In genomic region chr3:58967866-58968265, GRCh38 we compare ENCODE assay signal across 3 cellular contexts.
DNase-seq lines count a peak whose midpoint lies in the region; ATAC-seq, FAIRE-seq and TF ChIP-seq lines count a peak whose summit lies in the region.
"Not testable (repeated sequence)": the region's sequence is repeated elsewhere in the genome, so short reads cannot be mapped to it uniquely, and the experiment has no call there.

No MANE protein-coding gene starts in this region.

- H3K79me2 ChIP-seq in K562 (ENCODE audit: control insufficient read depth, insufficient read depth, low read length): not testable (repeated sequence)

- not testable (repeated sequence) for H3K4me2 ChIP-seq in K562 (ENCODE audit: insufficient read depth, low read length)

- POLR2A ChIA-PET in HEK293 (lab: Yijun Ruan, JAX); K562 (lab: Yijun Ruan, JAX): not testable (repeated sequence)

- not testable (repeated sequence) for TF ChIP-seq EP300 in K562 (IDR thresholded peaks at IDR 0.05; ENCODE audit: low read length)

- intact Hi-C loops in K562 (cut with micrococcal nuclease): not testable (repeated sequence)

- CTCF ChIA-PET in HEK293 (lab: Yijun Ruan, JAX); K562 (lab: Yijun Ruan, JAX; ENCODE audit: low intra/inter-chr PET ratio): not testable (repeated sequence)

- FAIRE-seq in K562 (lab: Jason Lieb, UNC): not testable (repeated sequence)

- in situ Hi-C loops in K562 (cut with MboI): not testable (repeated sequence)

- not testable (repeated sequence) for H3K27ac ChIP-seq in HEK293 (ENCODE audit: extremely low read depth, low read depth, low read length); K562 (ENCODE audit: extremely low read depth, low read depth, low read length)

- not testable (repeated sequence) for TF ChIP-seq RAD21 in K562 (CRISPR knock-in tag; conservative IDR thresholded peaks at IDR 0.05 in 1 of 2, IDR thresholded peaks at IDR 0.05 in 1 of 2)

- not testable (repeated sequence) for DNase-seq in K562 (ENCODE audit: extremely low read depth in 1 of 4, low spot score in 3 of 4)

- not testable (repeated sequence) for BruUV-seq in K562 (replicated peaks; lab: Mats Ljungman, UMichigan)

- not testable (repeated sequence) for H2AFZ ChIP-seq in K562 (ENCODE audit: low read depth, low read length)

- not testable (repeated sequence) for H3K9me1 ChIP-seq in K562 (ENCODE audit: control insufficient read depth, insufficient read depth, low read length)

- not testable (repeated sequence) for TF ChIP-seq CTCF in HEK293 (tag by site-specific recombination; IDR thresholded peaks at IDR 0.05); K562 (IDR thresholded peaks at IDR 0.05 in 2 of 3, conservative IDR thresholded peaks at IDR 0.05 in 1 of 3; ENCODE audit: insufficient read depth in 2 of 3, low read depth in 1 of 3, low read length in 3 of 3)

- H3K9me3 ChIP-seq in HEK293 (ENCODE audit: control insufficient read depth, insufficient read depth, low read depth, low read length); K562 (replicated peaks; ENCODE audit: control insufficient read depth, insufficient read depth, low read depth, low read length): not testable (repeated sequence)

- WGBS in K562 (ENCODE audit: insufficient coverage, low coverage, missing lambda C conversion rate): 11% methylated on average over 1 of the region's 1 CpG

- not testable (repeated sequence) for H3K4me1 ChIP-seq in HEK293 (ENCODE audit: control insufficient read depth, insufficient read depth, low read length); K562 (replicated peaks in 1 of 2; ENCODE audit: control insufficient read depth in 2 of 2, insufficient read depth in 2 of 2, low read length in 2 of 2)

- TF ChIP-seq POLR2A in K562 (conservative IDR thresholded peaks at IDR 0.05): not testable (repeated sequence)

- not testable (repeated sequence) for H4K20me1 ChIP-seq in K562 (replicated peaks; ENCODE audit: control insufficient read depth, insufficient read depth, low read length)

- not testable (repeated sequence) for ATAC-seq in SK-N-SH treated with all-trans-retinoic acid at 6 μM for 48 hours, K562

- not testable (repeated sequence) for H3K9ac ChIP-seq in K562 (ENCODE audit: insufficient read depth in 1 of 2, low read depth in 2 of 2, low read length in 2 of 2)

- not testable (repeated sequence) for H3K36me3 ChIP-seq in HEK293 (ENCODE audit: control insufficient read depth in 2 of 2, insufficient read depth in 1 of 2, low read length in 2 of 2); K562 (ENCODE audit: control insufficient read depth, insufficient read depth, low read length)

- not testable (repeated sequence) for H3K4me3 ChIP-seq in HEK293 (ENCODE audit: low read depth, low read length); K562

- not testable (repeated sequence) for H3K27me3 ChIP-seq in K562 (ENCODE audit: control insufficient read depth in 2 of 2, insufficient read depth in 2 of 2, low read length in 2 of 2)

TF ChIP-seq in HEK293, 187 proteins besides CTCF, POLR2A, EP300 and RAD21:
- peak; percentile 74 for TF ChIP-seq ZNF146 (tag by site-specific recombination; IDR thresholded peaks at IDR 0.05)
TF ChIP-seq in HEK293: peak in this region for 1; not testable (repeated sequence) for 186.

TF ChIP-seq in SK-N-SH treated with all-trans-retinoic acid at 6 μM for 48 hours, 23 proteins besides CTCF, POLR2A, EP300 and RAD21:
- TF ChIP-seq ZNF8 (CRISPR knock-in tag; IDR thresholded peaks at IDR 0.05): peak; percentile 85

TF ChIP-seq in K562, 482 proteins besides CTCF, POLR2A, EP300 and RAD21:
- TF ChIP-seq ZNF146 (CRISPR knock-in tag; IDR thresholded peaks at IDR 0.05; ENCODE audit: unreplicated experiment): peak; percentile 81
